13 cellular contexts compared by ENCODE assay signal in genomic region chr1:11166744-11167143, GRCh38. TPM values are rescaled to one million over a fixed set of nuclear protein-coding genes. Genes with fewer than 3 reads are reported as not detected.
"Had no signal": no experiment of that assay in that cellular context is flagged by ENCODE, and none has a peak within 500 bp of the region (broad histone marks: within the 10 kb centered on the region; RNA-seq: fewer than 3 reads in every experiment).

No MANE protein-coding gene starts in this region.

RNA-seq across cellular contexts. Expression of gene ANGPTL7, which starts 22.4 kb away (rescaled TPM):
- total RNA-seq: naive thymus-derived CD4-positive, alpha-beta T cell; naive thymus-derived CD8-positive, alpha-beta T cell; natural killer cell; natural killer cell treated with Interleukin-12 subunit alpha and Interleukin-12 subunit beta and Interleukin-15 and Interleukin-18, amount 100 ng/mL, for 72 hours; occipital lobe; osteoblast; osteocyte; progenitor cell of endocrine pancreas; pulmonary artery endothelial cell; right lobe of liver; smooth muscle cell; spleen had no signal
- polyA plus RNA-seq: naive thymus-derived CD4-positive, alpha-beta T cell; naive thymus-derived CD8-positive, alpha-beta T cell; neural cell had no signal
